9 cellular contexts compared by ENCODE assay signal in the genomic region with DNA sequence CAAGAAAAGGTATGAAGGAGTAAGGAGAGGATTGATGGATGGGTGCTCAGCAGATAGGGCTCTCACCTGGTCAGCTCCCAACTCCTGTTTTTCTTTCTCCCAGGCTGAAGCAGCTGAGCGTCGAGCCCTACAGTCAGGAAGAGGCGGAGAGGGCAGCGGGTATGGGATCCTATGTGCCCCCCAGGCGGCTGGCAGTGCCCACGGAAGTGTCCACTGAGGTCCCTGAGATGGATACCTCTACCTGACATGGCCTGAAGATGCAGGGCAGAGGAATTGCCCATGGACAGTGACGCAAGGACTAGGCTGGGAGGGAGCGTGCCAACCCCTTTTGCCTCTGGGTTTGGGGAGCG. TPM values are rescaled to one million over a fixed set of nuclear protein-coding genes. Genes with fewer than 3 reads are reported as not detected.
A peak's percentile ranks its signal among the peaks of the same experiment; 100 is the strongest.
DNase-seq lines count a peak whose midpoint lies in the region; ATAC-seq and TF ChIP-seq lines count a peak whose summit lies in the region.
"Had no signal": no experiment of that assay in that cellular context is flagged by ENCODE, and none has a peak within 500 bp of the region (broad histone marks: within the 10 kb centered on the region; RNA-seq: fewer than 3 reads in every experiment).

No MANE protein-coding gene starts in this region.

- peaks cover 6% of the 10 kb centered on the region; the same call in 1 of the 2 replicates for H3K9me1 ChIP-seq in IMR-90 (ENCODE audit: insufficient read depth, low read length)

- H3K4me1 ChIP-seq in IMR-90 (ENCODE audit: control insufficient read depth, insufficient read depth, low read length) (peaks cover 5% of the 10 kb centered on the region; the same call in 1 of the 2 replicates), mucosa of rectum (ENCODE audit: control insufficient read depth in 2 of 2, insufficient read depth in 2 of 2, low read length in 2 of 2) (peaks cover 7 to 11% of the 10 kb centered on the region in 2 donors)

- peak overlapping the region; percentile 84 for H3K4me3 ChIP-seq in IMR-90 (ENCODE audit: insufficient read depth, low read depth, low read length)
- peak overlapping the region; percentile 91 for H3K4me3 ChIP-seq in choroid plexus epithelial cell (ENCODE audit: low read depth, low read length)
- H3K4me3 ChIP-seq in mucosa of rectum (ENCODE audit: low read length in 2 of 2), result peak overlapping the region; percentile 84 to 94

- dilution Hi-C loops in IMR-90 (cut with HindIII; ENCODE audit: low sequenced_read_pairs, unreplicated experiment), result no loop called here

- H2AK5ac ChIP-seq in IMR-90 (ENCODE audit: low read depth, low read length), result peak overlapping the region; percentile 88

- peak overlapping the region; percentile 97 for H2AFZ ChIP-seq in IMR-90 (replicated peaks; ENCODE audit: low read length, poor library complexity)

- POLR2A ChIA-PET in IMR-90 (lab: Charles Lee; ENCODE audit: unreplicated experiment), result no interaction called here

- peak overlapping the region; percentile 85 for H3K14ac ChIP-seq in IMR-90 (replicated peaks; ENCODE audit: low read depth, low read length)

- H3K36me3 ChIP-seq in IMR-90 (ENCODE audit: control insufficient read depth, insufficient read depth, low read length) (0 out of 2 replicates have a peak, but pooled peaks cover 2% of the 10 kb centered on the region), mucosa of rectum (ENCODE audit: control insufficient read depth in 2 of 2, insufficient read depth in 2 of 2, low read length in 2 of 2) (peaks cover 0 to 5% of the 10 kb centered on the region in 2 donors)

- H3K9me3 ChIP-seq in IMR-90 (ENCODE audit: control insufficient read depth, insufficient read depth, low read length) (no peaks in the 10 kb centered on the region), mucosa of rectum (ENCODE audit: control insufficient read depth in 2 of 2, low read length in 2 of 2) (no peaks in the 10 kb centered on the region)

- peak overlapping the region; percentile 38; the same call in 1 of the 2 replicates for H3K56ac ChIP-seq in IMR-90 (ENCODE audit: extremely low read depth, insufficient read depth, low read length)

- H4K5ac ChIP-seq in IMR-90 (ENCODE audit: low read depth, low read length), result peak overlapping the region; percentile 28

- H3K9ac ChIP-seq in IMR-90 (ENCODE audit: low read depth, low read length) (peak overlapping the region; percentile 89), mucosa of rectum (ENCODE audit: low read depth in 1 of 2, low read length in 2 of 2) (peak overlapping the region; percentile 84 to 97)

- H3K79me1 ChIP-seq in IMR-90 (ENCODE audit: low read depth in 1 of 2, low read length in 2 of 2), result peaks cover 4 to 19% of the 10 kb centered on the region in 2 experiments

- TF ChIP-seq RAD21 in IMR-90 (IDR thresholded peaks at IDR 0.05; ENCODE audit: low read length), result no peak

- peak overlapping the region; percentile 62 for H3K27ac ChIP-seq in 22Rv1
- peak overlapping the region; percentile 66 for H3K27ac ChIP-seq in IMR-90 (ENCODE audit: insufficient read depth, low read length)
- no peak overlapping the region for H3K27ac ChIP-seq in mucosa of rectum (ENCODE audit: low read depth in 2 of 2, low read length in 2 of 2)

- no TSS peak for BruUV-seq in IMR-90 (replicated peaks; lab: Mats Ljungman, UMichigan)

- H4K91ac ChIP-seq in IMR-90 (ENCODE audit: insufficient read depth, low read depth, low read length), result peak overlapping the region; percentile 25; the same call in 1 of the 2 replicates

- no peaks in the 10 kb centered on the region for H4K20me1 ChIP-seq in IMR-90 (ENCODE audit: insufficient read depth, low read length)

- in situ Hi-C loops in IMR-90 (cut with MboI; ENCODE audit: low sequenced_read_pairs), result no loop called here
- in situ Hi-C loops in GM13977 (cut with MboI; ENCODE audit: low pct_unique_long_range_greater_than_20kb, low sequenced_read_pairs, unreplicated experiment), result no loop called here

- no peak overlapping the region for H2BK15ac ChIP-seq in IMR-90 (ENCODE audit: low read depth, low read length)

- DNase-seq in IMR-90, result no peak
- DNase-seq in choroid plexus epithelial cell (ENCODE audit: low read depth), result no peak
- no peak for DNase-seq in GM13977 (ENCODE audit: low spot score)
- no peak for DNase-seq in cerebellar nuclear complex (lab: John Stamatoyannopoulos, UW)
- DNase-seq: NCI-H1417 treated with DMSO at 0.1 percent for 48 hours had no signal

- H2BK20ac ChIP-seq in IMR-90 (ENCODE audit: low read depth, low read length), result no peak overlapping the region

- intact Hi-C loops in IMR-90 (cut with micrococcal nuclease), result no loop called here

- CTCF ChIA-PET in IMR-90 (lab: Yijun Ruan, JAX), result interaction anchor here (0.8 to 1.8 kb wide), 3 partner anchors 15 to 154 kb away, joined by 3 to 8 read pairs (median 6); a partner anchor contains a TSS

- H4K8ac ChIP-seq in IMR-90 (ENCODE audit: low read depth in 2 of 2, low read length in 2 of 2), result peak overlapping the region; percentile 67 to 91

- H2BK120ac ChIP-seq in IMR-90 (ENCODE audit: low read depth, low read length), result no peak overlapping the region

- H3K27me3 ChIP-seq in IMR-90 (ENCODE audit: control insufficient read depth, insufficient read depth, low read length), result no peaks in the 10 kb centered on the region; the same call in 1 of the 2 replicates
- H3K27me3 ChIP-seq in mucosa of rectum (ENCODE audit: control insufficient read depth in 2 of 2, insufficient read depth in 2 of 2, low read length in 2 of 2), result no peaks in the 10 kb centered on the region

- H3K4me2 ChIP-seq in IMR-90 (ENCODE audit: low read depth, low read length), result peak overlapping the region; percentile 91

- H3K18ac ChIP-seq in IMR-90 (ENCODE audit: low read depth, low read length), result no peak overlapping the region

- peak overlapping the region; percentile 78 for H3K4ac ChIP-seq in IMR-90 (ENCODE audit: low read depth, low read length)

- peak overlapping the region; percentile 77 for H3K23ac ChIP-seq in IMR-90 (ENCODE audit: low read depth, low read length)

- peak overlapping the region; percentile 95 for H2AK9ac ChIP-seq in IMR-90 (replicated peaks; ENCODE audit: low read depth, low read length, poor library complexity)

- TF ChIP-seq POLR2A in IMR-90 (IDR thresholded peaks at IDR 0.05; ENCODE audit: low read depth, low read length), result no peak

- WGBS in IMR-90 (ENCODE audit: extremely low coverage in 2 of 2, insufficient read length in 1 of 2), 2 experiments, result 75% methylated on average over 3 of the region's 9 CpGs; no CpG with 5 or more reads in 1 of the 2 experiments

- no peak overlapping the region for H2BK5ac ChIP-seq in IMR-90 (ENCODE audit: low read depth, low read length, poor library complexity, severe bottlenecking)

- ATAC-seq in IMR-90 (ENCODE audit: low read depth), result no peak
- ATAC-seq in HG02852 (IDR thresholded peaks at IDR 0.05; ENCODE audit: unreplicated experiment), result no peak
- ATAC-seq in GM21619 (IDR thresholded peaks at IDR 0.05; ENCODE audit: unreplicated experiment), result no peak

- no peak for TF ChIP-seq CTCF in 22Rv1 (IDR thresholded peaks at IDR 0.05)
- TF ChIP-seq CTCF in IMR-90 (conservative IDR thresholded peaks at IDR 0.05; ENCODE audit: low read depth, low read length), result no peak
- TF ChIP-seq CTCF in choroid plexus epithelial cell (conservative IDR thresholded peaks at IDR 0.05; ENCODE audit: low read depth, low read length), result no peak
- TF ChIP-seq CTCF in GM13977 (IDR thresholded peaks at IDR 0.05; ENCODE audit: extremely low read depth, insufficient read depth, missing control alignments), result no peak

TF ChIP-seq in IMR-90, 13 proteins besides CTCF, POLR2A, EP300 and RAD21 (continues in another document):
- TF ChIP-seq CHD1 (IDR thresholded peaks at IDR 0.05; ENCODE audit: low read depth, low read length) (no peak), SMC3 (IDR thresholded peaks at IDR 0.05; ENCODE audit: low read depth, low read length) (no peak), FOS (IDR thresholded peaks at IDR 0.05; ENCODE audit: low read depth, low read length) (no peak), MXI1 (IDR thresholded peaks at IDR 0.05; ENCODE audit: borderline replicate concordance, low read depth, low read length) (no peak), RFX5 (IDR thresholded peaks at IDR 0.05; ENCODE audit: low read depth, low read length) (no peak)
- TF ChIP-seq, protein P1, sequence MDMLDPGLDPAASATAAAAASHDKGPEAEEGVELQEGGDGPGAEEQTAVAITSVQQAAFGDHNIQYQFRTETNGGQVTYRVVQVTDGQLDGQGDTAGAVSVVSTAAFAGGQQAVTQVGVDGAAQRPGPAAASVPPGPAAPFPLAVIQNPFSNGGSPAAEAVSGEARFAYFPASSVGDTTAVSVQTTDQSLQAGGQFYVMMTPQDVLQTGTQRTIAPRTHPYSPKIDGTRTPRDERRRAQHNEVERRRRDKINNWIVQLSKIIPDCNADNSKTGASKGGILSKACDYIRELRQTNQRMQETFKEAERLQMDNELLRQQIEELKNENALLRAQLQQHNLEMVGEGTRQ (IDR thresholded peaks at IDR 0.05; ENCODE audit: low read depth, low read length), result no peak

RNA-seq across cellular contexts. Expression of a gene that starts 0.7 kb away (rescaled TPM):
- 22.2 and 22.8 TPM in 2 replicates for total RNA-seq in IMR-90 (2012; rRNA removed)
- polyA plus RNA-seq in IMR-90 (2012; rRNA removed), result 57.7 and 78.6 TPM in 2 replicates
- polyA plus RNA-seq in IMR-90 (2012; cell fraction: cytosol; rRNA removed), result 79.2 and 84.3 TPM in 2 replicates
- 27.4 and 38.4 TPM in 2 replicates for polyA plus RNA-seq in IMR-90 (2012; cell fraction: nucleus; rRNA removed; ENCODE audit: low replicate concordance)

RNA-seq across cellular contexts. Expression of a gene that starts 1.2 kb away (rescaled TPM):
- total RNA-seq in IMR-90 (2012; rRNA removed), result not detected in 2 replicates
- polyA plus RNA-seq in IMR-90 (2012; rRNA removed), result not detected in 2 replicates
- polyA plus RNA-seq in IMR-90 (2012; cell fraction: cytosol; rRNA removed), result not detected in 2 replicates
- 0.14 TPM in 1 of 2 replicates, not detected in the other for polyA plus RNA-seq in IMR-90 (2012; cell fraction: nucleus; rRNA removed; ENCODE audit: low replicate concordance)

RNA-seq across cellular contexts. Expression of a gene that starts 1.7 kb away (rescaled TPM):
- not detected in 2 replicates for total RNA-seq in IMR-90 (2012; rRNA removed)
- not detected in 2 replicates for polyA plus RNA-seq in IMR-90 (2012; rRNA removed)
- not detected in 2 replicates for polyA plus RNA-seq in IMR-90 (2012; cell fraction: cytosol; rRNA removed)
- not detected in 2 replicates for polyA plus RNA-seq in IMR-90 (2012; cell fraction: nucleus; rRNA removed; ENCODE audit: low replicate concordance)

RNA-seq across cellular contexts. Expression of a gene that starts 6.8 kb away (rescaled TPM):
- total RNA-seq in IMR-90 (2012; rRNA removed), result 0.28 TPM in 1 of 2 replicates, not detected in the other
- polyA plus RNA-seq in IMR-90 (2012; rRNA removed), result 0.30 and 0.43 TPM in 2 replicates
- 0.24 and 1.2 TPM in 2 replicates for polyA plus RNA-seq in IMR-90 (2012; cell fraction: cytosol; rRNA removed)
- 3.8 and 5.8 TPM in 2 replicates for polyA plus RNA-seq in IMR-90 (2012; cell fraction: nucleus; rRNA removed; ENCODE audit: low replicate concordance)

RNA-seq across cellular contexts. Expression of a gene that starts 11.6 kb away (rescaled TPM):
- not detected in 2 replicates for total RNA-seq in IMR-90 (2012; rRNA removed)
- polyA plus RNA-seq in IMR-90 (2012; rRNA removed), result not detected in 2 replicates
- 0.03 TPM in 1 of 2 replicates, not detected in the other for polyA plus RNA-seq in IMR-90 (2012; cell fraction: cytosol; rRNA removed)
- 0.03 TPM in 1 of 2 replicates, not detected in the other for polyA plus RNA-seq in IMR-90 (2012; cell fraction: nucleus; rRNA removed; ENCODE audit: low replicate concordance)

Comparison
In these comparisons a context has a peak if more than half of its experiments do, and no peak if none do; other contexts are left out.
1. H3K27ac ChIP-seq: peak in 22Rv1 (single experiment) and IMR-90 (single experiment); none in mucosa of rectum (0 of 2).
2. Peak in every context shown above with its lines, with median percentiles within 50 percentile points of each other: H3K4me3 ChIP-seq.